Comparison of ENCODE assay signal across 8 cellular contexts in genomic region chr5:140400730-140401361, GRCh38. TPM values are rescaled to one million over a fixed set of nuclear protein-coding genes. Genes with fewer than 3 reads are reported as not detected.
A peak's percentile ranks its signal among the peaks of the same experiment; 100 is the strongest.
DNase-seq lines count a peak whose midpoint lies in the region; ATAC-seq and TF ChIP-seq lines count a peak whose summit lies in the region.

No MANE protein-coding gene starts in this region.

- H3K4me1 ChIP-seq in left lung: peaks cover 27 to 34% of the 10 kb centered on the region in 2 donors

- peaks cover 0 to 7% of the 10 kb centered on the region in 2 donors for H3K36me3 ChIP-seq in left lung

- H3K4me3 ChIP-seq in left lung: peak overlapping the region; percentile 82 to 96

- peak overlapping the region; percentile 85 to 98 for H3K27ac ChIP-seq in left lung

- H3K27ac Mint-ChIP-seq in CD14-positive monocyte: peak overlapping the region in 2 of 7 donors; percentile 92 to 93

- H3K4me1 Mint-ChIP-seq in CD14-positive monocyte: peaks cover 32% of the 10 kb centered on the region

- H3K27me3 Mint-ChIP-seq in CD14-positive monocyte (ENCODE audit: low read depth in 3 of 3): no peaks in the 10 kb centered on the region

- H3K9me3 Mint-ChIP-seq in CD14-positive monocyte: no peaks in the 10 kb centered on the region

- H3K9me3 ChIP-seq in left lung: no peaks in the 10 kb centered on the region

- ATAC-seq in GM19395 (IDR thresholded peaks at IDR 0.05; ENCODE audit: unreplicated experiment): peak; percentile 74
- peak; percentile 59 for ATAC-seq in HG03521 (IDR thresholded peaks at IDR 0.05; ENCODE audit: unreplicated experiment)
- peak; percentile 87 for ATAC-seq in left lung

- H3K36me3 Mint-ChIP-seq in CD14-positive monocyte: peaks cover 2 to 13% of the 10 kb centered on the region in 2 donors

- H3K4me3 Mint-ChIP-seq in CD14-positive monocyte: no peak overlapping the region

- TF ChIP-seq CTCF in CD14-positive monocyte (IDR thresholded peaks at IDR 0.05): no peak
- TF ChIP-seq CTCF in left lung (IDR thresholded peaks at IDR 0.05): peak in 1 of 2 donors; percentile 16

- intact Hi-C loops in CD14-positive monocyte (cut with micrococcal nuclease): loop anchor here in 1 of 2 donors (5.0 to 10.0 kb wide), 3 partner anchors 144 to 311 kb away; partner anchors contain the start of genes EIF4EBP3, IK and NDUFA2
- intact Hi-C loops in left lung (cut with DNase I): no loop called here

- DNase-seq in CD14-positive monocyte (ENCODE audit: low spot score) (peak; percentile 87), NCI-H69 (lab: John Stamatoyannopoulos, UW) (peak; percentile 99), dermis blood vessel endothelial cell (peak; percentile 97), left lung (peak; percentile 94)
- peak; percentile 72 to 85 for DNase-seq in activated CD4-positive, alpha-beta T cell treated with anti-CD3 and anti-CD28 coated beads, Interleukin-2, amount 50 U/mL, for 24 hours (ENCODE audit: low read depth in 1 of 2, low spot score in 1 of 2)
- peak; percentile 82 to 86 for DNase-seq in stimulated activated CD4-positive, alpha-beta T cell treated with anti-CD3 and anti-CD28 coated beads, Interleukin-2, amount 100 ng/mL, for 24 hours

- no peaks in the 10 kb centered on the region for H3K27me3 ChIP-seq in left lung

RNA-seq across cellular contexts. Expression of gene ANKHD1, which starts 0.8 kb away (rescaled TPM):
- polyA plus RNA-seq in CD14-positive monocyte: 10 to 100 TPM; 29.0 to 43.6 TPM
- 70.1 and 80.0 TPM in 2 replicates for total RNA-seq in dermis blood vessel endothelial cell
- total RNA-seq in left lung: 100 to 1,000 TPM; 104 to 136 TPM

RNA-seq across cellular contexts. Expression of gene SLC4A9, which starts 40.9 kb away (rescaled TPM):
- polyA plus RNA-seq in CD14-positive monocyte: not detected
- not detected in 2 replicates for total RNA-seq in dermis blood vessel endothelial cell
- not detected for total RNA-seq in left lung

RNA-seq across cellular contexts. Expression of gene HBEGF, which starts 54.4 kb away (rescaled TPM):
- 10 to 100 TPM; 25.2 to 31.6 TPM for polyA plus RNA-seq in CD14-positive monocyte
- 30.6 and 33.4 TPM in 2 replicates for total RNA-seq in dermis blood vessel endothelial cell
- total RNA-seq in left lung: 10 to 100 TPM; 18.1 to 33.8 TPM

Comparison
In these comparisons a context has a peak if more than half of its experiments do, and no peak if none do; other contexts are left out.
1. Peak in every context shown above with its lines: DNase-seq, ATAC-seq, H3K4me3 ChIP-seq and H3K27ac ChIP-seq.